Comparison of ENCODE assay signal across 16 cellular contexts in genomic region chr11:76694664-76695063, GRCh38. TPM values are rescaled to one million over a fixed set of nuclear protein-coding genes. Genes with fewer than 3 reads are reported as not detected.
DNase-seq lines count a peak whose midpoint lies in the region; ATAC-seq, FAIRE-seq and TF ChIP-seq lines count a peak whose summit lies in the region.
"Had no signal": no experiment of that assay in that cellular context is flagged by ENCODE, and none has a peak within 500 bp of the region (broad histone marks: within the 10 kb centered on the region; RNA-seq: fewer than 3 reads in every experiment).

No MANE protein-coding gene starts in this region.

- H3K9ac ChIP-seq in K562 (ENCODE audit: insufficient read depth in 1 of 2, low read depth in 2 of 2, low read length in 2 of 2): no peak overlapping the region

- no peak overlapping the region for H3K4me2 ChIP-seq in K562 (ENCODE audit: insufficient read depth, low read length)

- no peaks in the 10 kb centered on the region for H3K79me2 ChIP-seq in K562 (ENCODE audit: control insufficient read depth, insufficient read depth, low read length)

- BruUV-seq in K562 (replicated peaks; lab: Mats Ljungman, UMichigan): no TSS peak

- TF ChIP-seq CTCF in K562 (IDR thresholded peaks at IDR 0.05 in 2 of 3, conservative IDR thresholded peaks at IDR 0.05 in 1 of 3; ENCODE audit: insufficient read depth in 2 of 3, low read depth in 1 of 3, low read length in 3 of 3) (no peak), vagina (IDR thresholded peaks at IDR 0.05) (no peak)

- H3K9me3 ChIP-seq in K562 (replicated peaks; ENCODE audit: control insufficient read depth, insufficient read depth, low read depth, low read length): no peaks in the 10 kb centered on the region
- H3K9me3 ChIP-seq in vagina: no peaks in the 10 kb centered on the region
- H3K9me3 ChIP-seq: gastrocnemius medialis, suprapubic skin had no signal

- TF ChIP-seq EP300 in K562 (IDR thresholded peaks at IDR 0.05; ENCODE audit: low read length): no peak

- H3K4me1 ChIP-seq in K562 (replicated peaks in 1 of 2; ENCODE audit: control insufficient read depth in 2 of 2, insufficient read depth in 2 of 2, low read length in 2 of 2): peaks cover 18 to 29% of the 10 kb centered on the region in 2 experiments
- H3K4me1 ChIP-seq in vagina: no peaks in the 10 kb centered on the region
- H3K4me1 ChIP-seq: gastrocnemius medialis, suprapubic skin had no signal

- H4K20me1 ChIP-seq in K562 (replicated peaks; ENCODE audit: control insufficient read depth, insufficient read depth, low read length): no peaks in the 10 kb centered on the region

- no peaks in the 10 kb centered on the region for H3K9me1 ChIP-seq in K562 (ENCODE audit: control insufficient read depth, insufficient read depth, low read length)

- ATAC-seq in K562 (no peak), GM18511 (IDR thresholded peaks at IDR 0.05; ENCODE audit: unreplicated experiment) (no peak), HG03520 (IDR thresholded peaks at IDR 0.05; ENCODE audit: unreplicated experiment) (no peak)
- ATAC-seq: gastrocnemius medialis had no signal

- FAIRE-seq in K562 (lab: Jason Lieb, UNC): no peak

- in situ Hi-C loops in K562 (cut with MboI): no loop called here

- WGBS in K562 (ENCODE audit: insufficient coverage, low coverage, missing lambda C conversion rate): 40% methylated on average over 3 of the region's 7 CpGs

- H3K27me3 ChIP-seq in K562 (ENCODE audit: control insufficient read depth in 2 of 2, insufficient read depth in 2 of 2, low read length in 2 of 2): no peaks in the 10 kb centered on the region; a peak in 1 of 5 replicates
- H3K27me3 ChIP-seq in vagina: no peaks in the 10 kb centered on the region
- H3K27me3 ChIP-seq: gastrocnemius medialis, suprapubic skin had no signal

- CTCF ChIA-PET in K562 (lab: Yijun Ruan, JAX; ENCODE audit: low intra/inter-chr PET ratio): no interaction called here

- no peak overlapping the region for H3K4me3 ChIP-seq in K562
- no peak overlapping the region for H3K4me3 ChIP-seq in vagina
- H3K4me3 ChIP-seq: gastrocnemius medialis, suprapubic skin had no signal

- no peak overlapping the region for H2AFZ ChIP-seq in K562 (ENCODE audit: low read depth, low read length)

- H3K36me3 ChIP-seq in K562 (ENCODE audit: control insufficient read depth, insufficient read depth, low read length) (no peaks in the 10 kb centered on the region), vagina (no peaks in the 10 kb centered on the region)
- H3K36me3 ChIP-seq: gastrocnemius medialis, suprapubic skin had no signal

- TF ChIP-seq RAD21 in K562 (CRISPR knock-in tag; conservative IDR thresholded peaks at IDR 0.05 in 1 of 2, IDR thresholded peaks at IDR 0.05 in 1 of 2): no peak

- H3K27ac ChIP-seq in K562 (ENCODE audit: extremely low read depth, low read depth, low read length) (no peak overlapping the region), vagina (no peak overlapping the region)
- H3K27ac ChIP-seq: gastrocnemius medialis, RWPE1, suprapubic skin had no signal

- DNase-seq in AG08396 (ENCODE audit: low spot score): peak; percentile 61
- peak; percentile 76 for DNase-seq in HT1080 (ENCODE audit: low read depth)
- DNase-seq in K562 (ENCODE audit: extremely low read depth in 1 of 4, low spot score in 3 of 4): no peak
- DNase-seq in glomerular visceral epithelial cell (ENCODE audit: extremely low spot score): peak; percentile 37
- DNase-seq in stimulated activated CD4-positive, alpha-beta T cell treated with anti-CD3 and anti-CD28 coated beads, Interleukin-15, amount 100 ng/mL, for 24 hours: no peak
- DNase-seq in vagina (ENCODE audit: extremely low spot score in 2 of 2): no peak
- DNase-seq: activated CD4-positive, alpha-beta T cell treated with anti-CD3 and anti-CD28 coated beads for 1 hour; gastrocnemius medialis; KBM-7; NCI-H146; NCI-H524; occipital lobe had no signal

- TF ChIP-seq POLR2A in K562 (conservative IDR thresholded peaks at IDR 0.05) (no peak), vagina (IDR thresholded peaks at IDR 0.05) (no peak)

- intact Hi-C loops in K562 (cut with micrococcal nuclease): no loop called here
- intact Hi-C loops in vagina (cut with DNase I): no loop called here

- POLR2A ChIA-PET in K562 (lab: Yijun Ruan, JAX): no interaction called here

TF ChIP-seq in K562, 482 proteins besides CTCF, POLR2A, EP300 and RAD21:
- TF ChIP-seq, protein P1, sequence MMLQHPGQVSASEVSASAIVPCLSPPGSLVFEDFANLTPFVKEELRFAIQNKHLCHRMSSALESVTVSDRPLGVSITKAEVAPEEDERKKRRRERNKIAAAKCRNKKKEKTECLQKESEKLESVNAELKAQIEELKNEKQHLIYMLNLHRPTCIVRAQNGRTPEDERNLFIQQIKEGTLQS (IDR thresholded peaks at IDR 0.05): peak; percentile 31; the same call in 1 of the 2 replicates
- TF ChIP-seq, protein P1 (CRISPR knock-in tag; conservative IDR thresholded peaks at IDR 0.05): no peak
- TF ChIP-seq CAMTA2 (CRISPR knock-in tag; conservative IDR thresholded peaks at IDR 0.05): no peak

RNA-seq across cellular contexts. Expression of gene LRRC32, which starts 24.1 kb away (rescaled TPM):
- 0.06 and 0.17 TPM in 2 replicates for total RNA-seq in HT1080 (2014; rRNA removed; shearing (Covaris generic))
- polyA plus RNA-seq in HT1080 (2015; cell fraction: cytosol; rRNA removed): 0.03 TPM in 2 replicates
- 0.06 and 0.14 TPM in 2 replicates for polyA plus RNA-seq in HT1080 (2015; cell fraction: nucleus; rRNA removed)
- total RNA-seq in K562 (2011; cell fraction: chromatin; rRNA removed; ENCODE audit: low replicate concordance): 0.21 and 0.65 TPM in 2 replicates
- total RNA-seq in K562 (2011; cell fraction: nucleolus; rRNA removed): 0.79 and 1.3 TPM in 2 replicates
- total RNA-seq in K562 (2011; cell fraction: nucleoplasm; rRNA removed): 0.76 and 0.81 TPM in 2 replicates
- 0.16 and 0.50 TPM in 2 replicates for total RNA-seq in K562 (2014; rRNA removed)
- 0.16 TPM in 1 of 2 replicates, not detected in the other for total RNA-seq in K562 (2014; rRNA removed; fragmentation: Illumina TruSeq; extraction: Trizol)
- not detected in 2 replicates for total RNA-seq in K562 (2015; rRNA removed; fragmentation: Illumina TruSeq; extraction: Trizol)
- total RNA-seq in K562 (2021): 0.20 and 0.31 TPM in 2 replicates
- 0.10 and 0.47 TPM in 2 replicates for polyA plus RNA-seq in K562 (2011; rRNA removed)
- polyA plus RNA-seq in K562 (2011; cell fraction: cytosol; rRNA removed): 0.44 and 0.48 TPM in 2 replicates
- polyA plus RNA-seq in K562 (2011; cell fraction: nucleus; rRNA removed): 0.41 and 0.63 TPM in 2 replicates
- polyA plus RNA-seq in K562 (2012): 0.12 and 0.65 TPM in 2 replicates
- 0.18 and 0.44 TPM in 2 replicates for polyA plus RNA-seq in K562 (2014; fragmentation: Illumina TruSeq; extraction: Trizol)
- polyA plus RNA-seq in K562 (2014; fragmentation: Nextera tagmentation; extraction: Ambion mirVana): not detected
- polyA plus RNA-seq in K562 (2014; rRNA removed): 0.08 TPM in 1 of 2 replicates, not detected in the other
- polyA minus RNA-seq in K562 (2011; rRNA and poly(A)+ RNA removed): 0.53 and 0.57 TPM in 2 replicates
- polyA minus RNA-seq in K562 (2011; cell fraction: cytosol; rRNA and poly(A)+ RNA removed): 0.55 and 0.67 TPM in 2 replicates
- polyA minus RNA-seq in K562 (2011; cell fraction: nucleus; rRNA and poly(A)+ RNA removed): 0.13 and 0.56 TPM in 2 replicates
- total RNA-seq in vagina: 66.3 TPM

Comparison
In these comparisons a context has a peak if more than half of its experiments do, and no peak if none do; other contexts are left out.
1. DNase-seq: peak in AG08396 (single experiment), HT1080 (single experiment) and glomerular visceral epithelial cell (single experiment); none in K562 (0 of 4), stimulated activated CD4-positive, alpha-beta T cell treated with anti-CD3 and anti-CD28 coated beads, Interleukin-15, amount 100 ng/mL, for 24 hours (single experiment) and vagina (0 of 2).
2. RNA of gene LRRC32, which starts 24.1 kb away (total RNA-seq): 66.3 TPM in vagina (single experiment); 0.16 to 1.3 TPM in K562 and 0.06 to 0.17 TPM in HT1080; every median in the first group is over 10 times any median in the second.